8 cellular contexts compared by ENCODE assay signal in the genomic region with DNA sequence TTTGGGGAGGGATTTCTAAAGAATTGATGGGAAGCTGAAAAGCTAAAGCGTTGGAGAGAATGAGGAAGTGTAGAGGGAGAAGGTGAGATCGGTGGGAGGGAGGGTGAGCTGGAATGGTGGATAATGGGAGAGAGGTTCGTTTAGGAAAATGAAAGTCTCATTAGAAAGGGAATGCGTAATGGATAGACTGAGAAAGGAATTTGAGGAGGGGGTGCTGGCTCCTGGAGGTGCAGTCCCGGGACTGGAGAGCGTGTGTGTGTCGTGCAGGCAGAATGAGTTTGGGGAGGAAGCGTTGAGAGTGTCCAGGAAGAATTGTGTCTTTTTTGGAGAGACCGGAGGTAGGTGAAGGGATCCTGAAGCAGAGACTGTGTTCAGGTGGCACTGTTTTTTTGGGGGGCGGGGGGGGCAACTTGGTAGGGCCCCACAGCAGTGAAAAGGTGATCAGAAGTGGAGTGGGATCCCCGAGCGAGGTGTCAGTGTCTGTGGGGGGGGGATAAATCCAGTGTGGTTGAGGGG. TPM values are rescaled to one million over a fixed set of nuclear protein-coding genes. Genes with fewer than 3 reads are reported as not detected.
A peak's percentile ranks its signal among the peaks of the same experiment; 100 is the strongest.
DNase-seq lines count a peak whose midpoint lies in the region; ATAC-seq and TF ChIP-seq lines count a peak whose summit lies in the region.

No MANE protein-coding gene starts in this region.

- no peak for ATAC-seq in GM19035 (IDR thresholded peaks at IDR 0.05; ENCODE audit: unreplicated experiment)

- H3K36me3 ChIP-seq in MM.1S (replicated peaks; ENCODE audit: insufficient read depth, low read length), result no peaks in the 10 kb centered on the region
- no peaks in the 10 kb centered on the region for H3K36me3 ChIP-seq in duodenal mucosa (ENCODE audit: control insufficient read depth in 1 of 2, insufficient read depth in 2 of 2, low read length in 2 of 2)

- H3K4me3 Mint-ChIP-seq in neural crest cell, result peak overlapping the region; percentile 99

- H3K9me3 Mint-ChIP-seq in neural crest cell, result no peaks in the 10 kb centered on the region

- H3K4me2 ChIP-seq in MM.1S (ENCODE audit: low read depth, low read length), result peak overlapping the region; percentile 98

- peak; percentile 28 for DNase-seq in CD1c-positive myeloid dendritic cell (ENCODE audit: extremely low spot score)
- DNase-seq in MM.1S, result no peak
- no peak for DNase-seq in neural crest cell (ENCODE audit: low read depth, low spot score)
- no peak for DNase-seq in NAMALWA (ENCODE audit: low spot score)
- DNase-seq in DMS153 treated with DMSO at 0.1 percent for 48 hours (lab: John Stamatoyannopoulos, UW; ENCODE audit: unreplicated experiment), result no peak
- DNase-seq in activated CD4-positive, alpha-beta T cell treated with anti-CD3 and anti-CD28 coated beads for 48 hours, result no peak

- H3K79me2 ChIP-seq in MM.1S (ENCODE audit: low read length), result peaks cover 64% of the 10 kb centered on the region

- H3K9me3 ChIP-seq in MM.1S (replicated peaks; ENCODE audit: insufficient read depth, low read length) (no peaks in the 10 kb centered on the region), duodenal mucosa (ENCODE audit: control insufficient read depth in 1 of 2, low read length in 2 of 2) (no peaks in the 10 kb centered on the region)

- no peaks in the 10 kb centered on the region for H3K9me2 ChIP-seq in MM.1S (replicated peaks; ENCODE audit: insufficient read depth, low read length)

- H3K27me3 ChIP-seq in MM.1S (replicated peaks; ENCODE audit: insufficient read depth, low read length) (no peaks in the 10 kb centered on the region), duodenal mucosa (ENCODE audit: control insufficient read depth in 1 of 2, insufficient read depth in 2 of 2, low read length in 2 of 2) (no peaks in the 10 kb centered on the region)

- H3K4me1 ChIP-seq in MM.1S (ENCODE audit: low read length) (peaks cover 12% of the 10 kb centered on the region), duodenal mucosa (ENCODE audit: control insufficient read depth in 1 of 2, insufficient read depth in 2 of 2, low read length in 2 of 2) (peaks cover 33 to 52% of the 10 kb centered on the region in 2 donors)

- no peak overlapping the region for H2AFZ ChIP-seq in MM.1S (ENCODE audit: low read length)

- peak overlapping the region; percentile 98 for H3K4me3 ChIP-seq in MM.1S (ENCODE audit: low read length)
- peak overlapping the region; percentile 79 to 97 for H3K4me3 ChIP-seq in duodenal mucosa (ENCODE audit: low read depth in 1 of 2, low read length in 2 of 2)

- H3K27ac ChIP-seq in MM.1S (ENCODE audit: low read length) (no peak overlapping the region), duodenal mucosa (ENCODE audit: low read depth, low read length) (peak overlapping the region; percentile 99)

- 0 out of 2 replicates have a peak, but pooled peaks cover 3% of the 10 kb centered on the region for H3F3A ChIP-seq in MM.1S (ENCODE audit: insufficient read depth, low read length)

- H3K27me3 Mint-ChIP-seq in neural crest cell (ENCODE audit: low read depth), result no peaks in the 10 kb centered on the region

- peak overlapping the region; percentile 81 for H3K27ac Mint-ChIP-seq in neural crest cell (ENCODE audit: unreplicated experiment)

- H4K20me1 ChIP-seq in MM.1S (ENCODE audit: insufficient read depth, low read length), result peaks cover 16% of the 10 kb centered on the region

- TF ChIP-seq CTCF in MM.1S (IDR thresholded peaks at IDR 0.05; ENCODE audit: low read length) (no peak), neural crest cell (conservative IDR thresholded peaks at IDR 0.05) (no peak)

- peaks cover 59% of the 10 kb centered on the region for H3K4me1 Mint-ChIP-seq in neural crest cell

- H3K36me3 Mint-ChIP-seq in neural crest cell (ENCODE audit: low read depth), result no peaks in the 10 kb centered on the region

- H3K9ac ChIP-seq in MM.1S (ENCODE audit: low read length) (peak overlapping the region; percentile 95), duodenal mucosa (ENCODE audit: low read depth in 1 of 2, low read length in 2 of 2) (peak overlapping the region; percentile 91 to 99)

RNA-seq across cellular contexts. Expression of a gene that starts 1.4 kb away (rescaled TPM):
- 324 and 335 TPM in 2 replicates for total RNA-seq in neural crest cell

RNA-seq across cellular contexts. Expression of a gene that starts 29.9 kb away (rescaled TPM):
- 255 TPM in 2 replicates for total RNA-seq in neural crest cell

RNA-seq across cellular contexts. Expression of a gene that starts 31.1 kb away (rescaled TPM):
- total RNA-seq in neural crest cell, result 1.5 and 3.4 TPM in 2 replicates
